1 cellular context compared by ENCODE assay signal in the genomic region with DNA sequence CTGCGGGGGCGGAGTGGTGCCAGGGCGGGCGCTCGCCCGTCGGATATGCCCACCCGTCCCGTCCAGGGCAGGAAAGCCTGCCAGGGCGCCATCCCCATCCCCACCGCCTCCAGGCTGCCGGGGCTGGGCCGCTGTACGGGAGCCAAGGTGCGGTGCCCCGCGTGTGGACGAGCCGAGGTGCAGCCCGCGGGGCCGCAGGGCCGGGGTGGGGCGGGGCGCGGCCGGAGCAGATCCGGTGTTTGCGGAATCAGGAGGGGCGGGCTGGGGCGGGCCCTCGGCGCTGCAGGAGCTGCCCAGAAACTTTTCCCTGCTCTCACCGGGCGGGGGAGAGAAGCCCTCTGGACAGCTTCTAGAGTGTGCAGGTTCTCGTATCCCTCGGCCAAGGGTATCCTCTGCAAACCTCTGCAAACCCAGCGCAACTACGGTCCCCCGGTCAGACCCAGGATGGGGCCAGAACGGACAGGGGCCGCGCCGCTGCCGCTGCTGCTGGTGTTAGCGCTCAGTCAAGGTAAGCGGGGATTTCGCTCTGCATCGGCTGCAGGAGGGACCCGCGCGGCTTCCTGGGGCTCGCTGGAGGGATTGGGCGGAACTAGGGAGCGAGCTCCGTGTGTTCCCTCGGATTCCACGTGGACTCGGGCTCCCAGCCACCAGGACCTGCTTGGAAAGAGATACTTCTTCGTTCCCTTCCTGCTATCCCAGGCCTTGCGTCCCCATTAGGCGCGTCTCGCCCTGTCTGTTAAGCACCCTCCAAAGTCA.
A peak's percentile ranks its signal among the peaks of the same experiment; 100 is the strongest.
TF ChIP-seq lines count a peak whose summit lies in the region.

A gene (plus strand): TSS at position 328 of the 756 bp plus-strand sequence. CDS start 117 bp downstream, at position 445.

TF ChIP-seq in HepG2, 621 proteins besides CTCF, POLR2A, EP300 and RAD21 (continued from another document and continues in another):
- TF ChIP-seq, protein P1, sequence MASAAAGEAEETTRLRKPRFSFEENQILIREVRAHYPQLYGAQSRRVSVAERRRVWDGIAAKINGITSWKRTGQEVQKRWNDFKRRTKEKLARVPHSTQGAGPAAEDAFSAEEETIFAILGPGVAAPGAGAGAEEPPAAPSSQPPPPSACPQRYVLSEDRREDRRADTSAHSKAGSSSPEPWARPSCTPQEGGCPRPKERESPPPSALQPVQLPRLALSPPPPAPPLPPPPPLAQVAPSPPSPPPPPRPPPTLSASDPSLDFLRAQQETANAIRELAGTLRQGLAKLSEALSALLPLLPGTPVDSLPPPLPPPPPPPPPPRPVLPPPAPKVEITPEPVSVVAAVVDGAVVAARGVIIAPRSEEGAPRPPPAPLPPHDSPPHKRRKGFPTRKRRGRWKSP (CRISPR knock-in tag; IDR thresholded peaks at IDR 0.05), result peak; percentile 68; the same call in 1 of the 2 replicates
- TF ChIP-seq HOXD1 (CRISPR knock-in tag; IDR thresholded peaks at IDR 0.05) (no peak), SP140L (CRISPR knock-in tag; IDR thresholded peaks at IDR 0.05; ENCODE audit: borderline replicate concordance) (no peak), ZNF367 (CRISPR knock-in tag; IDR thresholded peaks at IDR 0.05; ENCODE audit: borderline replicate concordance) (no peak), KAT2B (IDR thresholded peaks at IDR 0.05; ENCODE audit: borderline replicate concordance, low read depth, low read length) (no peak), ZNF12 (CRISPR knock-in tag; IDR thresholded peaks at IDR 0.05) (no peak), ARNT (IDR thresholded peaks at IDR 0.05) (no peak), GABPB1 (CRISPR knock-in tag; IDR thresholded peaks at IDR 0.05) (peak; percentile 69), SMARCE1 (IDR thresholded peaks at IDR 0.05; ENCODE audit: borderline replicate concordance) (no peak), ZNF841 (CRISPR knock-in tag; IDR thresholded peaks at IDR 0.05; ENCODE audit: borderline replicate concordance) (0 out of 2 replicates have a peak, but pooled peaks have one; percentile 57), MED1 (CRISPR knock-in tag; IDR thresholded peaks at IDR 0.05) (peak; percentile 79), NR2F1 (CRISPR knock-in tag; IDR thresholded peaks at IDR 0.05) (no peak), ATRX (CRISPR knock-in tag; IDR thresholded peaks at IDR 0.05; ENCODE audit: borderline replicate concordance) (no peak), JUN (CRISPR knock-in tag; IDR thresholded peaks at IDR 0.05) (no peak), AHR (CRISPR knock-in tag; IDR thresholded peaks at IDR 0.05) (no peak), NCOA2 (CRISPR knock-in tag; IDR thresholded peaks at IDR 0.05) (no peak), EED (CRISPR knock-in tag; IDR thresholded peaks at IDR 0.05) (0 out of 2 replicates have a peak, but pooled peaks have one; percentile 38), NFKB2 (CRISPR knock-in tag; IDR thresholded peaks at IDR 0.05; ENCODE audit: borderline replicate concordance) (peak; percentile 71; the same call in 1 of the 2 replicates), ZFP36L2 (CRISPR knock-in tag; IDR thresholded peaks at IDR 0.05) (no peak), ZNF282 (IDR thresholded peaks at IDR 0.05; ENCODE audit: partially characterized antibody) (no peak), HOXA3 (CRISPR knock-in tag; IDR thresholded peaks at IDR 0.05) (no peak), ZNF253 (CRISPR knock-in tag; IDR thresholded peaks at IDR 0.05; ENCODE audit: borderline replicate concordance) (0 out of 2 replicates have a peak, but pooled peaks have one; percentile 54), ZNF468 (CRISPR knock-in tag; IDR thresholded peaks at IDR 0.05) (no peak), RNF2 (conservative IDR thresholded peaks at IDR 0.05; ENCODE audit: low read depth) (no peak), NFE2L1 (CRISPR knock-in tag; IDR thresholded peaks at IDR 0.05; ENCODE audit: borderline replicate concordance) (no peak), ZMYM4 (CRISPR knock-in tag; IDR thresholded peaks at IDR 0.05) (peak; percentile 9; the same call in 1 of the 2 replicates), WIZ (CRISPR knock-in tag; IDR thresholded peaks at IDR 0.05) (0 out of 2 replicates have a peak, but pooled peaks have one; percentile 51), ZNF510 (CRISPR knock-in tag; IDR thresholded peaks at IDR 0.05; ENCODE audit: low read depth) (no peak; the same call in 1 of the 2 replicates), AGO2 (optimal IDR thresholded peaks at IDR 0.05; ENCODE audit: low read depth, low read length) (peak; percentile 75), CREM (IDR thresholded peaks at IDR 0.05) (no peak), CREM (CRISPR knock-in tag; IDR thresholded peaks at IDR 0.05) (no peak), ZNF552 (CRISPR knock-in tag; IDR thresholded peaks at IDR 0.05; ENCODE audit: borderline replicate concordance) (no peak), MEF2D (CRISPR knock-in tag; IDR thresholded peaks at IDR 0.05) (peak; percentile 17; the same call in 1 of the 2 replicates), ONECUT2 (CRISPR knock-in tag; IDR thresholded peaks at IDR 0.05) (no peak), TAF1 (CRISPR knock-in tag; IDR thresholded peaks at IDR 0.05) (peak; percentile 79; the same call in 1 of the 2 replicates), ZFY (CRISPR knock-in tag; IDR thresholded peaks at IDR 0.05) (peak; percentile 59; the same call in 1 of the 2 replicates)
- TF ChIP-seq, protein P2, sequence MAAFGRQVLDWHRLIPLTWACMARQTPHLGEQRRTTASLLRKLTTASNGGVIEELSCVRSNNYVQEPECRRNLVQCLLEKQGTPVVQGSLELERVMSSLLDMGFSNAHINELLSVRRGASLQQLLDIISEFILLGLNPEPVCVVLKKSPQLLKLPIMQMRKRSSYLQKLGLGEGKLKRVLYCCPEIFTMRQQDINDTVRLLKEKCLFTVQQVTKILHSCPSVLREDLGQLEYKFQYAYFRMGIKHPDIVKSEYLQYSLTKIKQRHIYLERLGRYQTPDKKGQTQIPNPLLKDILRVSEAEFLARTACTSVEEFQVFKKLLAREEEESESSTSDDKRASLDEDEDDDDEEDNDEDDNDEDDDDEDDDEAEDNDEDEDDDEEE (CRISPR knock-in tag; IDR thresholded peaks at IDR 0.05), result peak; percentile 87; the same call in 1 of the 2 replicates
- TF ChIP-seq, protein P3, sequence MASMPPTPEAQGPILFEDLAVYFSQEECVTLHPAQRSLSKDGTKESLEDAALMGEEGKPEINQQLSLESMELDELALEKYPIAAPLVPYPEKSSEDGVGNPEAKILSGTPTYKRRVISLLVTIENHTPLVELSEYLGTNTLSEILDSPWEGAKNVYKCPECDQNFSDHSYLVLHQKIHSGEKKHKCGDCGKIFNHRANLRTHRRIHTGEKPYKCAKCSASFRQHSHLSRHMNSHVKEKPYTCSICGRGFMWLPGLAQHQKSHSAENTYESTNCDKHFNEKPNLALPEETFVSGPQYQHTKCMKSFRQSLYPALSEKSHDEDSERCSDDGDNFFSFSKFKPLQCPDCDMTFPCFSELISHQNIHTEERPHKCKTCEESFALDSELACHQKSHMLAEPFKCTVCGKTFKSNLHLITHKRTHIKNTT (CRISPR knock-in tag; IDR thresholded peaks at IDR 0.05), result no peak
- TF ChIP-seq, protein P4, sequence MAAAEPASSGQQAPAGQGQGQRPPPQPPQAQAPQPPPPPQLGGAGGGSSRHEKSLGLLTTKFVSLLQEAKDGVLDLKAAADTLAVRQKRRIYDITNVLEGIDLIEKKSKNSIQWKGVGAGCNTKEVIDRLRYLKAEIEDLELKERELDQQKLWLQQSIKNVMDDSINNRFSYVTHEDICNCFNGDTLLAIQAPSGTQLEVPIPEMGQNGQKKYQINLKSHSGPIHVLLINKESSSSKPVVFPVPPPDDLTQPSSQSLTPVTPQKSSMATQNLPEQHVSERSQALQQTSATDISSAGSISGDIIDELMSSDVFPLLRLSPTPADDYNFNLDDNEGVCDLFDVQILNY (CRISPR knock-in tag; conservative IDR thresholded peaks at IDR 0.05), result no peak
- TF ChIP-seq, protein P5, sequence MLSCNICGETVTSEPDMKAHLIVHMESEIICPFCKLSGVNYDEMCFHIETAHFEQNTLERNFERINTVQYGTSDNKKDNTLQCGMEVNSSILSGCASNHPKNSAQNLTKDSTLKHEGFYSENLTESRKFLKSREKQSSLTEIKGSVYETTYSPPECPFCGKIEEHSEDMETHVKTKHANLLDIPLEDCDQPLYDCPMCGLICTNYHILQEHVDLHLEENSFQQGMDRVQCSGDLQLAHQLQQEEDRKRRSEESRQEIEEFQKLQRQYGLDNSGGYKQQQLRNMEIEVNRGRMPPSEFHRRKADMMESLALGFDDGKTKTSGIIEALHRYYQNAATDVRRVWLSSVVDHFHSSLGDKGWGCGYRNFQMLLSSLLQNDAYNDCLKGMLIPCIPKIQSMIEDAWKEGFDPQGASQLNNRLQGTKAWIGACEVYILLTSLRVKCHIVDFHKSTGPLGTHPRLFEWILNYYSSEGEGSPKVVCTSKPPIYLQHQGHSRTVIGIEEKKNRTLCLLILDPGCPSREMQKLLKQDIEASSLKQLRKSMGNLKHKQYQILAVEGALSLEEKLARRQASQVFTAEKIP (CRISPR knock-in tag; IDR thresholded peaks at IDR 0.05; ENCODE audit: borderline replicate concordance), result no peak
- TF ChIP-seq, protein P6, sequence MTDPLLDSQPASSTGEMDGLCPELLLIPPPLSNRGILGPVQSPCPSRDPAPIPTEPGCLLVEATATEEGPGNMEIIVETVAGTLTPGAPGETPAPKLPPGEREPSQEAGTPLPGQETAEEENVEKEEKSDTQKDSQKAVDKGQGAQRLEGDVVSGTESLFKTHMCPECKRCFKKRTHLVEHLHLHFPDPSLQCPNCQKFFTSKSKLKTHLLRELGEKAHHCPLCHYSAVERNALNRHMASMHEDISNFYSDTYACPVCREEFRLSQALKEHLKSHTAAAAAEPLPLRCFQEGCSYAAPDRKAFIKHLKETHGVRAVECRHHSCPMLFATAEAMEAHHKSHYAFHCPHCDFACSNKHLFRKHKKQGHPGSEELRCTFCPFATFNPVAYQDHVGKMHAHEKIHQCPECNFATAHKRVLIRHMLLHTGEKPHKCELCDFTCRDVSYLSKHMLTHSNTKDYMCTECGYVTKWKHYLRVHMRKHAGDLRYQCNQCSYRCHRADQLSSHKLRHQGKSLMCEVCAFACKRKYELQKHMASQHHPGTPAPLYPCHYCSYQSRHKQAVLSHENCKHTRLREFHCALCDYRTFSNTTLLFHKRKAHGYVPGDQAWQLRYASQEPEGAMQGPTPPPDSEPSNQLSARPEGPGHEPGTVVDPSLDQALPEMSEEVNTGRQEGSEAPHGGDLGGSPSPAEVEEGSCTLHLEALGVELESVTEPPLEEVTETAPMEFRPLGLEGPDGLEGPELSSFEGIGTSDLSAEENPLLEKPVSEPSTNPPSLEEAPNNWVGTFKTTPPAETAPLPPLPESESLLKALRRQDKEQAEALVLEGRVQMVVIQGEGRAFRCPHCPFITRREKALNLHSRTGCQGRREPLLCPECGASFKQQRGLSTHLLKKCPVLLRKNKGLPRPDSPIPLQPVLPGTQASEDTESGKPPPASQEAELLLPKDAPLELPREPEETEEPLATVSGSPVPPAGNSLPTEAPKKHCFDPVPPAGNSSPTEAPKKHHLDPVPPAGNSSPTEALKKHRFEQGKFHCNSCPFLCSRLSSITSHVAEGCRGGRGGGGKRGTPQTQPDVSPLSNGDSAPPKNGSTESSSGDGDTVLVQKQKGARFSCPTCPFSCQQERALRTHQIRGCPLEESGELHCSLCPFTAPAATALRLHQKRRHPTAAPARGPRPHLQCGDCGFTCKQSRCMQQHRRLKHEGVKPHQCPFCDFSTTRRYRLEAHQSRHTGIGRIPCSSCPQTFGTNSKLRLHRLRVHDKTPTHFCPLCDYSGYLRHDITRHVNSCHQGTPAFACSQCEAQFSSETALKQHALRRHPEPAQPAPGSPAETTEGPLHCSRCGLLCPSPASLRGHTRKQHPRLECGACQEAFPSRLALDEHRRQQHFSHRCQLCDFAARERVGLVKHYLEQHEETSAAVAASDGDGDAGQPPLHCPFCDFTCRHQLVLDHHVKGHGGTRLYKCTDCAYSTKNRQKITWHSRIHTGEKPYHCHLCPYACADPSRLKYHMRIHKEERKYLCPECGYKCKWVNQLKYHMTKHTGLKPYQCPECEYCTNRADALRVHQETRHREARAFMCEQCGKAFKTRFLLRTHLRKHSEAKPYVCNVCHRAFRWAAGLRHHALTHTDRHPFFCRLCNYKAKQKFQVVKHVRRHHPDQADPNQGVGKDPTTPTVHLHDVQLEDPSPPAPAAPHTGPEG (CRISPR knock-in tag; IDR thresholded peaks at IDR 0.05), result no peak; the same call in 1 of the 2 replicates
- TF ChIP-seq, protein P7, sequence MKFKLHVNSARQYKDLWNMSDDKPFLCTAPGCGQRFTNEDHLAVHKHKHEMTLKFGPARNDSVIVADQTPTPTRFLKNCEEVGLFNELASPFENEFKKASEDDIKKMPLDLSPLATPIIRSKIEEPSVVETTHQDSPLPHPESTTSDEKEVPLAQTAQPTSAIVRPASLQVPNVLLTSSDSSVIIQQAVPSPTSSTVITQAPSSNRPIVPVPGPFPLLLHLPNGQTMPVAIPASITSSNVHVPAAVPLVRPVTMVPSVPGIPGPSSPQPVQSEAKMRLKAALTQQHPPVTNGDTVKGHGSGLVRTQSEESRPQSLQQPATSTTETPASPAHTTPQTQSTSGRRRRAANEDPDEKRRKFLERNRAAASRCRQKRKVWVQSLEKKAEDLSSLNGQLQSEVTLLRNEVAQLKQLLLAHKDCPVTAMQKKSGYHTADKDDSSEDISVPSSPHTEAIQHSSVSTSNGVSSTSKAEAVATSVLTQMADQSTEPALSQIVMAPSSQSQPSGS (CRISPR knock-in tag; IDR thresholded peaks at IDR 0.05), result 0 out of 2 replicates have a peak, but pooled peaks have one; percentile 20
- TF ChIP-seq, protein P8, sequence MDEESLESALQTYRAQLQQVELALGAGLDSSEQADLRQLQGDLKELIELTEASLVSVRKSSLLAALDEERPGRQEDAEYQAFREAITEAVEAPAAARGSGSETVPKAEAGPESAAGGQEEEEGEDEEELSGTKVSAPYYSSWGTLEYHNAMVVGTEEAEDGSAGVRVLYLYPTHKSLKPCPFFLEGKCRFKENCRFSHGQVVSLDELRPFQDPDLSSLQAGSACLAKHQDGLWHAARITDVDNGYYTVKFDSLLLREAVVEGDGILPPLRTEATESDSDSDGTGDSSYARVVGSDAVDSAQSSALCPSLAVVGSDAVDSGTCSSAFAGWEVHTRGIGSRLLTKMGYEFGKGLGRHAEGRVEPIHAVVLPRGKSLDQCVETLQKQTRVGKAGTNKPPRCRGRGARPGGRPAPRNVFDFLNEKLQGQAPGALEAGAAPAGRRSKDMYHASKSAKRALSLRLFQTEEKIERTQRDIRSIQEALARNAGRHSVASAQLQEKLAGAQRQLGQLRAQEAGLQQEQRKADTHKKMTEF (CRISPR knock-in tag; IDR thresholded peaks at IDR 0.05), result peak; percentile 74
